21 cellular contexts compared by ENCODE assay signal in genomic region chr17:76189247-76189646, GRCh38. TPM values are rescaled to one million over a fixed set of nuclear protein-coding genes. Genes with fewer than 3 reads are reported as not detected.
DNase-seq lines count a peak whose midpoint lies in the region; ATAC-seq, FAIRE-seq and TF ChIP-seq lines count a peak whose summit lies in the region.
"Had no signal": no experiment of that assay in that cellular context is flagged by ENCODE, and none has a peak within 500 bp of the region (broad histone marks: within the 10 kb centered on the region; RNA-seq: fewer than 3 reads in every experiment).

No MANE protein-coding gene starts in this region.

- H3K27ac Mint-ChIP-seq in T-helper 2 cell treated with Interferon-gamma antibody and Interleukin-4, amounts not matched to agents 5 μg/mL and 100 μg/mL, for 36 hours: peak overlapping the region; percentile 93
- H3K27ac Mint-ChIP-seq in activated T-helper 1 cell treated with anti-CD3 and anti-CD28 coated beads, Interleukin-12 subunit alpha, Interleukin-12 subunit beta, Interleukin-2, Interleukin-4 antibody, amounts not matched to agents 30 ng/mL and 10 ng/mL and 1 ng/mL, durations not matched to agents 14 hours and 24 hours and 36 hours: peak overlapping the region; percentile 97
- H3K27ac Mint-ChIP-seq in mesothelial cell of epicardium: peak overlapping the region; percentile 31
- H3K27ac Mint-ChIP-seq: HFFc6 had no signal

- no peak for FAIRE-seq in D721Med (lab: Jason Lieb, UNC)

- no peak for ATAC-seq in HG03159 (IDR thresholded peaks at IDR 0.05; ENCODE audit: unreplicated experiment)
- no peak for ATAC-seq in GM21528 (IDR thresholded peaks at IDR 0.05; ENCODE audit: low FRiP score, unreplicated experiment)

- H3K9me3 Mint-ChIP-seq in T-helper 2 cell treated with Interferon-gamma antibody and Interleukin-4, amounts not matched to agents 5 μg/mL and 100 μg/mL, for 36 hours: no peaks in the 10 kb centered on the region
- no peaks in the 10 kb centered on the region for H3K9me3 Mint-ChIP-seq in activated T-helper 1 cell treated with anti-CD3 and anti-CD28 coated beads, Interleukin-12 subunit alpha, Interleukin-12 subunit beta, Interleukin-2, Interleukin-4 antibody, amounts not matched to agents 30 ng/mL and 10 ng/mL and 1 ng/mL, durations not matched to agents 14 hours and 24 hours and 36 hours
- H3K9me3 Mint-ChIP-seq in mesothelial cell of epicardium: no peaks in the 10 kb centered on the region
- H3K9me3 Mint-ChIP-seq: HFFc6 had no signal

- no peaks in the 10 kb centered on the region for H3K9me3 ChIP-seq in KOPT-K1 (ENCODE audit: insufficient read depth, low read length, poor library complexity, severe bottlenecking)
- H3K9me3 ChIP-seq: BLaER1, esophagus muscularis mucosa, MG63, tibial artery had no signal

- intact Hi-C loops in activated T-helper 1 cell treated with anti-CD3 and anti-CD28 coated beads, Interleukin-12 subunit alpha, Interleukin-12 subunit beta, Interleukin-2, Interleukin-4 antibody, amounts not matched to agents 30 ng/mL and 10 ng/mL and 1 ng/mL, durations not matched to agents 14 hours and 24 hours and 36 hours (cut with micrococcal nuclease): no loop called here

- peak overlapping the region; percentile 74 for H3K4me3 Mint-ChIP-seq in T-helper 2 cell treated with Interferon-gamma antibody and Interleukin-4, amounts not matched to agents 5 μg/mL and 100 μg/mL, for 36 hours
- H3K4me3 Mint-ChIP-seq in activated T-helper 1 cell treated with anti-CD3 and anti-CD28 coated beads, Interleukin-12 subunit alpha, Interleukin-12 subunit beta, Interleukin-2, Interleukin-4 antibody, amounts not matched to agents 30 ng/mL and 10 ng/mL and 1 ng/mL, durations not matched to agents 14 hours and 24 hours and 36 hours: peak overlapping the region; percentile 74
- H3K4me3 Mint-ChIP-seq in mesothelial cell of epicardium: no peak overlapping the region
- H3K4me3 Mint-ChIP-seq: HFFc6 had no signal

- H3K36me3 ChIP-seq in KOPT-K1 (ENCODE audit: insufficient read depth, low read length): no peaks in the 10 kb centered on the region
- H3K36me3 ChIP-seq: BLaER1, esophagus muscularis mucosa, MG63, tibial artery had no signal

- DNase-seq in T-helper 2 cell treated with Interferon-gamma antibody and Interleukin-4, amounts not matched to agents 5 μg/mL and 100 μg/mL, for 36 hours (ENCODE audit: low spot score): no peak
- DNase-seq in T-helper 2 cell (no peak), mesothelial cell of epicardium (ENCODE audit: low spot score in 2 of 2, unreplicated experiment in 2 of 2) (no peak), D721Med (ENCODE audit: insufficient read length, low spot score) (no peak)
- DNase-seq in activated T-helper 1 cell treated with anti-CD3 and anti-CD28 coated beads, Interleukin-12 subunit alpha, Interleukin-12 subunit beta, Interleukin-2, Interleukin-4 antibody, amounts not matched to agents 30 ng/mL and 10 ng/mL and 1 ng/mL, durations not matched to agents 14 hours and 24 hours and 36 hours (ENCODE audit: low spot score): no peak
- DNase-seq: 8988T; activated CD4-positive, CD25-positive, alpha-beta regulatory T cell; amniotic stem cell; GF-D8; HFFc6; MG63; NCI-H1436 treated with DMSO at 0.1 percent for 48 hours; NCI-H2227 treated with DMSO at 0.1 percent for 48 hours; tibial artery had no signal

- peaks cover 33% of the 10 kb centered on the region for H3K36me3 Mint-ChIP-seq in T-helper 2 cell treated with Interferon-gamma antibody and Interleukin-4, amounts not matched to agents 5 μg/mL and 100 μg/mL, for 36 hours (ENCODE audit: low read depth)
- peaks cover 26% of the 10 kb centered on the region for H3K36me3 Mint-ChIP-seq in activated T-helper 1 cell treated with anti-CD3 and anti-CD28 coated beads, Interleukin-12 subunit alpha, Interleukin-12 subunit beta, Interleukin-2, Interleukin-4 antibody, amounts not matched to agents 30 ng/mL and 10 ng/mL and 1 ng/mL, durations not matched to agents 14 hours and 24 hours and 36 hours (ENCODE audit: low read depth)
- no peaks in the 10 kb centered on the region for H3K36me3 Mint-ChIP-seq in mesothelial cell of epicardium

- TF ChIP-seq CTCF in mesothelial cell of epicardium (IDR thresholded peaks at IDR 0.05; ENCODE audit: unreplicated experiment): no peak
- TF ChIP-seq CTCF in D721Med (IDR thresholded peaks at IDR 0.05; ENCODE audit: insufficient read depth, missing control alignments): no peak

- no peaks in the 10 kb centered on the region for H3K27me3 Mint-ChIP-seq in T-helper 2 cell treated with Interferon-gamma antibody and Interleukin-4, amounts not matched to agents 5 μg/mL and 100 μg/mL, for 36 hours (ENCODE audit: low read depth)
- no peaks in the 10 kb centered on the region for H3K27me3 Mint-ChIP-seq in activated T-helper 1 cell treated with anti-CD3 and anti-CD28 coated beads, Interleukin-12 subunit alpha, Interleukin-12 subunit beta, Interleukin-2, Interleukin-4 antibody, amounts not matched to agents 30 ng/mL and 10 ng/mL and 1 ng/mL, durations not matched to agents 14 hours and 24 hours and 36 hours (ENCODE audit: insufficient read depth)
- no peaks in the 10 kb centered on the region for H3K27me3 Mint-ChIP-seq in mesothelial cell of epicardium (ENCODE audit: low read depth)

- H3K4me1 Mint-ChIP-seq in T-helper 2 cell treated with Interferon-gamma antibody and Interleukin-4, amounts not matched to agents 5 μg/mL and 100 μg/mL, for 36 hours (ENCODE audit: low read depth): peaks cover 58% of the 10 kb centered on the region
- peaks cover 78% of the 10 kb centered on the region for H3K4me1 Mint-ChIP-seq in activated T-helper 1 cell treated with anti-CD3 and anti-CD28 coated beads, Interleukin-12 subunit alpha, Interleukin-12 subunit beta, Interleukin-2, Interleukin-4 antibody, amounts not matched to agents 30 ng/mL and 10 ng/mL and 1 ng/mL, durations not matched to agents 14 hours and 24 hours and 36 hours (ENCODE audit: low read depth)
- peaks cover 33% of the 10 kb centered on the region for H3K4me1 Mint-ChIP-seq in mesothelial cell of epicardium

- peak overlapping the region; percentile 98 for H3K27ac ChIP-seq in KOPT-K1 (ENCODE audit: low read depth, low read length, poor library complexity, severe bottlenecking)
- H3K27ac ChIP-seq: BLaER1, esophagus muscularis mucosa, RWPE1, tibial artery had no signal

RNA-seq across cellular contexts. Expression of gene FOXJ1, which starts 48.2 kb away (rescaled TPM):
- total RNA-seq in activated T-helper 1 cell treated with anti-CD3 and anti-CD28 coated beads, Interleukin-12 subunit alpha, Interleukin-12 subunit beta, Interleukin-2, Interleukin-4 antibody, amounts not matched to agents 30 ng/mL and 10 ng/mL and 1 ng/mL, durations not matched to agents 14 hours and 24 hours and 36 hours: 0.10 TPM in 1 of 2 replicates, not detected in the other
- total RNA-seq in mesothelial cell of epicardium: 2.0 to 2.1 TPM (median 2.1 TPM) in 3 replicates
- total RNA-seq: cardiac septum, HFFc6 had no signal

RNA-seq across cellular contexts. Expression of gene RNF157, which starts 51.0 kb away (rescaled TPM):
- 50.4 and 51.7 TPM in 2 replicates for total RNA-seq in activated T-helper 1 cell treated with anti-CD3 and anti-CD28 coated beads, Interleukin-12 subunit alpha, Interleukin-12 subunit beta, Interleukin-2, Interleukin-4 antibody, amounts not matched to agents 30 ng/mL and 10 ng/mL and 1 ng/mL, durations not matched to agents 14 hours and 24 hours and 36 hours
- 6.8 to 8.0 TPM (median 7.8 TPM) in 3 replicates for total RNA-seq in mesothelial cell of epicardium

Comparison
In these comparisons a context has a peak if more than half of its experiments do, and no peak if none do; other contexts are left out.
1. H3K27ac Mint-ChIP-seq: peak in every context shown above with its lines; median percentile 97 in activated T-helper 1 cell treated with anti-CD3 and anti-CD28 coated beads, Interleukin-12 subunit alpha, Interleukin-12 subunit beta, Interleukin-2, Interleukin-4 antibody, amounts not matched to agents 30 ng/mL and 10 ng/mL and 1 ng/mL, durations not matched to agents 14 hours and 24 hours and 36 hours; 93 in T-helper 2 cell treated with Interferon-gamma antibody and Interleukin-4, amounts not matched to agents 5 μg/mL and 100 μg/mL, for 36 hours; 31 in mesothelial cell of epicardium.